Comparison of ENCODE assay signal across 8 cellular contexts in genomic region chr10:97574374-97575100, GRCh38. TPM values are rescaled to one million over a fixed set of nuclear protein-coding genes. Genes with fewer than 3 reads are reported as not detected.
A peak's percentile ranks its signal among the peaks of the same experiment; 100 is the strongest.
DNase-seq lines count a peak whose midpoint lies in the region; ATAC-seq and TF ChIP-seq lines count a peak whose summit lies in the region.

No MANE protein-coding gene starts in this region.

- no peaks in the 10 kb centered on the region for H3K27me3 ChIP-seq in GM23338 (ENCODE audit: insufficient read depth)

- H3K79me2 ChIP-seq in GM23338 (replicated peaks; ENCODE audit: insufficient read depth), result no peaks in the 10 kb centered on the region

- H2AFZ ChIP-seq in GM23338, result no peak overlapping the region

- H3K36me3 ChIP-seq in GM23338 (ENCODE audit: insufficient read depth), result no peaks in the 10 kb centered on the region

- H3K36me3 Mint-ChIP-seq in GM23338 (ENCODE audit: low read depth) (peaks cover 2% of the 10 kb centered on the region; the same call in 1 of the 3 replicates), nephron (ENCODE audit: low read depth) (no peaks in the 10 kb centered on the region)

- H3K4me3 Mint-ChIP-seq in GM23338 (no peak overlapping the region), nephron (no peak overlapping the region)

- TF ChIP-seq CTCF in GM23338 (conservative IDR thresholded peaks at IDR 0.05; ENCODE audit: low read depth in 2 of 2) (no peak), epithelial cell of esophagus (IDR thresholded peaks at IDR 0.05; ENCODE audit: insufficient read depth, low read depth, low read length, missing control alignments) (no peak), nephron (IDR thresholded peaks at IDR 0.05; ENCODE audit: unreplicated experiment in 3 of 3) (no peak)

- no peaks in the 10 kb centered on the region; the same call in 1 of the 2 replicates for H3K4me1 ChIP-seq in GM23338 (ENCODE audit: insufficient read depth)

- H3K27ac Mint-ChIP-seq in GM23338 (no peak overlapping the region), nephron (peak overlapping the region in 2 of 3 experiments; percentile 28 to 52)

- H3K27me3 Mint-ChIP-seq in GM23338 (ENCODE audit: insufficient read depth, low read depth, poor library complexity), result peaks cover 6% of the 10 kb centered on the region
- H3K27me3 Mint-ChIP-seq in nephron (ENCODE audit: low read depth), result peaks cover 8% of the 10 kb centered on the region

- no peak overlapping the region for H3K4me2 ChIP-seq in GM23338

- H4K20me1 ChIP-seq in GM23338 (replicated peaks; ENCODE audit: insufficient read depth), result 0 out of 2 replicates have a peak, but pooled peaks cover 3% of the 10 kb centered on the region

- no peak for ATAC-seq in GM23338

- no peaks in the 10 kb centered on the region for H3K9me2 ChIP-seq in GM23338 (ENCODE audit: insufficient read depth)

- H3F3A ChIP-seq in GM23338 (replicated peaks; ENCODE audit: low read depth), result no peaks in the 10 kb centered on the region

- H3K4me1 Mint-ChIP-seq in GM23338 (peaks cover 17% of the 10 kb centered on the region; the same call in 2 of the 3 replicates), nephron (peaks cover 31% of the 10 kb centered on the region)

- H3K9me3 Mint-ChIP-seq in GM23338, result no peaks in the 10 kb centered on the region
- H3K9me3 Mint-ChIP-seq in nephron, result no peaks in the 10 kb centered on the region

- H3K27ac ChIP-seq in GM23338 (ENCODE audit: low read depth), result 0 out of 2 replicates have a peak overlapping the region, but pooled peaks have one; percentile 39

- H3K4me3 ChIP-seq in GM23338, result no peak overlapping the region
- no peak overlapping the region for H3K4me3 ChIP-seq in epithelial cell of esophagus (ENCODE audit: low read length)

- DNase-seq in GM23338 (ENCODE audit: low spot score), result peak; percentile 58
- DNase-seq in NCI-H69 (lab: John Stamatoyannopoulos, UW), result peak; percentile 91
- peak; percentile 95 for DNase-seq in epithelial cell of esophagus (ENCODE audit: low read depth)
- no peak for DNase-seq in NAMALWA (ENCODE audit: low spot score)
- DNase-seq in occipital lobe (lab: John Stamatoyannopoulos, UW), result no peak
- no peak for DNase-seq in ecto neural progenitor cell (ENCODE audit: low spot score)
- DNase-seq in NOMO-1 treated with dmso at 0.1 percent for 144 hours (lab: John Stamatoyannopoulos, UW; ENCODE audit: unreplicated experiment), result no peak

TF ChIP-seq in GM23338, 12 proteins besides CTCF, POLR2A, EP300 and RAD21 (continues in another document):
- no peak for TF ChIP-seq ZNF331 (CRISPR knock-in tag; IDR thresholded peaks at IDR 0.05; ENCODE audit: low read depth)
- no peak for TF ChIP-seq EZH2 (IDR thresholded peaks at IDR 0.05; ENCODE audit: low read depth, unreplicated experiment)
- TF ChIP-seq EZH2phosphoT487 (IDR thresholded peaks at IDR 0.05; ENCODE audit: unreplicated experiment), result no peak
- no peak for TF ChIP-seq STAT1 (IDR thresholded peaks at IDR 0.05; ENCODE audit: unreplicated experiment)
- no peak for TF ChIP-seq ZNF114 (CRISPR knock-in tag; IDR thresholded peaks at IDR 0.05)
- TF ChIP-seq ZNF462 (CRISPR knock-in tag; IDR thresholded peaks at IDR 0.05), result no peak
- no peak for TF ChIP-seq CREB1 (CRISPR knock-in tag; IDR thresholded peaks at IDR 0.05; ENCODE audit: low read depth)
- no peak for TF ChIP-seq JUNB (IDR thresholded peaks at IDR 0.05; ENCODE audit: unreplicated experiment)
- no peak for TF ChIP-seq POLR2AphosphoS5 (IDR thresholded peaks at IDR 0.05; ENCODE audit: low read depth)

RNA-seq across cellular contexts. Expression of gene ANKRD2, which starts 2.0 kb away (rescaled TPM):
- not detected in 2 replicates for total RNA-seq in GM23338 (2014; rRNA removed; shearing (Covaris generic))
- polyA plus RNA-seq in GM23338 (2016; fragmentation: Nextera tagmentation; extraction: Ambion mirVana), result not detected in 2 replicates
- total RNA-seq in occipital lobe, result not detected

RNA-seq across cellular contexts. Expression of gene HOGA1, which starts 9.7 kb away (rescaled TPM):
- total RNA-seq in GM23338 (2014; rRNA removed; shearing (Covaris generic)), result not detected in 2 replicates
- 0.15 TPM in 1 of 2 replicates, not detected in the other for polyA plus RNA-seq in GM23338 (2016; fragmentation: Nextera tagmentation; extraction: Ambion mirVana)
- total RNA-seq in occipital lobe, result 0.62 TPM

RNA-seq across cellular contexts. Expression of gene C10orf62, which starts 15.0 kb away (rescaled TPM):
- total RNA-seq in GM23338 (2014; rRNA removed; shearing (Covaris generic)), result not detected in 2 replicates
- polyA plus RNA-seq in GM23338 (2016; fragmentation: Nextera tagmentation; extraction: Ambion mirVana), result not detected in 2 replicates
- total RNA-seq in occipital lobe, result not detected

RNA-seq across cellular contexts. Expression of gene MORN4, which starts 58.8 kb away (rescaled TPM):
- total RNA-seq in GM23338 (2014; rRNA removed; shearing (Covaris generic)), result 9.0 and 17.6 TPM in 2 replicates
- polyA plus RNA-seq in GM23338 (2016; fragmentation: Nextera tagmentation; extraction: Ambion mirVana), result 49.5 and 50.0 TPM in 2 replicates
- total RNA-seq in occipital lobe, result 36.8 TPM

Comparison
In these comparisons a context has a peak if more than half of its experiments do, and no peak if none do; other contexts are left out.
1. DNase-seq: peak in GM23338 (single experiment), NCI-H69 (single experiment) and epithelial cell of esophagus (single experiment); none in NAMALWA (single experiment), occipital lobe (single experiment), ecto neural progenitor cell (single experiment) and NOMO-1 treated with dmso at 0.1 percent for 144 hours (single experiment).